ENCODE assay signal across 10 cellular contexts in genomic region chr4:22410645-22411247, GRCh38.
DNase-seq lines count a peak whose midpoint lies in the region; ATAC-seq and TF ChIP-seq lines count a peak whose summit lies in the region.
"Had no signal": no experiment of that assay in that cellular context is flagged by ENCODE, and none has a peak within 500 bp of the region (broad histone marks: within the 10 kb centered on the region; RNA-seq: fewer than 3 reads in every experiment).

No MANE protein-coding gene starts in this region.

- no peak overlapping the region for H3K27ac Mint-ChIP-seq in effector memory CD8-positive, alpha-beta T cell
- H3K27ac Mint-ChIP-seq: naive thymus-derived CD8-positive, alpha-beta T cell had no signal

- intact Hi-C loops in adrenal gland (cut with DNase I) = loop anchor here in 1 of 2 donors (5.0 kb wide), 2 partner anchors 197 to 282 kb away; partner anchors contain the start of gene GBA3
- intact Hi-C loops in right cardiac atrium (cut with DNase I) = loop anchor here (5.0 kb wide), 3 partner anchors 197 to 282 kb away; partner anchors contain the start of gene GBA3 (in 1 of the 4)

- TF ChIP-seq POLR2A in adrenal gland (IDR thresholded peaks at IDR 0.05) = no peak

- H3K4me3 ChIP-seq in adrenal gland = no peak overlapping the region
- H3K4me3 ChIP-seq in lung = no peak overlapping the region
- no peak overlapping the region for H3K4me3 ChIP-seq in right cardiac atrium (ENCODE audit: low read length)

- no peak overlapping the region for H3K4me3 Mint-ChIP-seq in effector memory CD8-positive, alpha-beta T cell
- H3K4me3 Mint-ChIP-seq: naive thymus-derived CD8-positive, alpha-beta T cell had no signal

- TF ChIP-seq EP300 in Ishikawa (IDR thresholded peaks at IDR 0.05; ENCODE audit: borderline replicate concordance) = no peak

- DNase-seq in CD1c-positive myeloid dendritic cell (ENCODE audit: extremely low spot score) (peak; percentile 37), adrenal gland (no peak), lung (ENCODE audit: low spot score) (no peak), right cardiac atrium (no peak)
- no peak for DNase-seq in effector memory CD8-positive, alpha-beta T cell
- DNase-seq: activated CD4-positive, alpha-beta T cell treated with anti-CD3 and anti-CD28 coated beads, Interleukin-2, amount 50 U/mL, for 4 hours had no signal

- H3K27me3 Mint-ChIP-seq in effector memory CD8-positive, alpha-beta T cell = no peaks in the 10 kb centered on the region
- H3K27me3 Mint-ChIP-seq: naive thymus-derived CD8-positive, alpha-beta T cell had no signal

- TF ChIP-seq RAD21 in Ishikawa (IDR thresholded peaks at IDR 0.05; ENCODE audit: low read depth) = peak; percentile 51

- H3K27ac ChIP-seq in adrenal gland (no peak overlapping the region), lung (ENCODE audit: low read depth in 1 of 2, low read length in 1 of 2) (no peak overlapping the region), right cardiac atrium (ENCODE audit: low read length) (no peak overlapping the region)

- H3K36me3 Mint-ChIP-seq in effector memory CD8-positive, alpha-beta T cell (ENCODE audit: insufficient read depth) = no peaks in the 10 kb centered on the region

- H3K9me3 Mint-ChIP-seq in effector memory CD8-positive, alpha-beta T cell = peaks cover 0 to 5% of the 10 kb centered on the region in 2 donors
- H3K9me3 Mint-ChIP-seq: naive thymus-derived CD8-positive, alpha-beta T cell had no signal

- peak; percentile 32 to 76 (median 54) for TF ChIP-seq CTCF in adrenal gland (IDR thresholded peaks at IDR 0.05)
- peak; percentile 30 for TF ChIP-seq CTCF in lung (IDR thresholded peaks at IDR 0.05; ENCODE audit: control extremely low read depth, extremely low read depth)

- H3K27me3 ChIP-seq in adrenal gland (no peaks in the 10 kb centered on the region), lung (ENCODE audit: control insufficient read depth, insufficient read depth) (no peaks in the 10 kb centered on the region), right cardiac atrium (ENCODE audit: control insufficient read depth, insufficient read depth) (no peaks in the 10 kb centered on the region)

- H3K9me3 ChIP-seq in adrenal gland (replicated peaks in 1 of 3) (no peaks in the 10 kb centered on the region), lung (ENCODE audit: control insufficient read depth in 2 of 2, insufficient read depth in 1 of 2, low read length in 1 of 2) (no peaks in the 10 kb centered on the region), right cardiac atrium (ENCODE audit: control insufficient read depth, low read length) (no peaks in the 10 kb centered on the region)

- 74 to 87% (median 80%) methylated on average over 1 of the region's 1 CpG for WGBS in adrenal gland, 4 donors
- WGBS in lung, 2 donors = 87 to 90% methylated on average over 1 of the region's 1 CpG
- WGBS in right cardiac atrium = 81% methylated on average over 1 of the region's 1 CpG

- ATAC-seq in lung (ENCODE audit: insufficient read depth, low FRiP score) (no peak), HG03039 (IDR thresholded peaks at IDR 0.05; ENCODE audit: unreplicated experiment) (no peak), HG02763 (IDR thresholded peaks at IDR 0.05; ENCODE audit: unreplicated experiment) (no peak), right cardiac atrium (no peak)
- no peak for ATAC-seq in effector memory CD8-positive, alpha-beta T cell (replicated peaks)
- ATAC-seq: naive thymus-derived CD8-positive, alpha-beta T cell had no signal

- H3K4me1 ChIP-seq in adrenal gland (replicated peaks in 1 of 2) = no peaks in the 10 kb centered on the region
- no peaks in the 10 kb centered on the region for H3K4me1 ChIP-seq in lung (ENCODE audit: control insufficient read depth in 2 of 2, insufficient read depth in 2 of 2, low read length in 2 of 2)
- no peaks in the 10 kb centered on the region for H3K4me1 ChIP-seq in right cardiac atrium (ENCODE audit: control insufficient read depth, insufficient read depth, low read length)

- H3K36me3 ChIP-seq in adrenal gland (replicated peaks in 1 of 2) (no peaks in the 10 kb centered on the region), lung (ENCODE audit: control insufficient read depth in 2 of 2, insufficient read depth in 2 of 2, low read length in 2 of 2) (no peaks in the 10 kb centered on the region)

- H3K4me1 Mint-ChIP-seq in effector memory CD8-positive, alpha-beta T cell (ENCODE audit: low read depth in 2 of 2) = no peaks in the 10 kb centered on the region
- H3K4me1 Mint-ChIP-seq: naive thymus-derived CD8-positive, alpha-beta T cell had no signal

TF ChIP-seq in Ishikawa, 13 proteins besides CTCF, POLR2A, EP300 and RAD21:
- TF ChIP-seq NFIC (IDR thresholded peaks at IDR 0.05) (no peak), FOXM1 (IDR thresholded peaks at IDR 0.05; ENCODE audit: borderline replicate concordance, low read depth) (no peak), USF1 (IDR thresholded peaks at IDR 0.05) (no peak), TEAD4 (IDR thresholded peaks at IDR 0.05) (no peak), YY1 (IDR thresholded peaks at IDR 0.05; ENCODE audit: low read depth) (no peak), TAF1 (IDR thresholded peaks at IDR 0.05; ENCODE audit: low read depth) (no peak), CEBPB (IDR thresholded peaks at IDR 0.05) (no peak), CREB1 (IDR thresholded peaks at IDR 0.05; ENCODE audit: low read depth) (no peak), TCF12 (IDR thresholded peaks at IDR 0.05; ENCODE audit: low read depth) (no peak), ZBTB7A (IDR thresholded peaks at IDR 0.05; ENCODE audit: low read depth) (no peak), MAX (IDR thresholded peaks at IDR 0.05) (no peak), EGR1 (IDR thresholded peaks at IDR 0.05) (no peak)
- TF ChIP-seq, protein P1, sequence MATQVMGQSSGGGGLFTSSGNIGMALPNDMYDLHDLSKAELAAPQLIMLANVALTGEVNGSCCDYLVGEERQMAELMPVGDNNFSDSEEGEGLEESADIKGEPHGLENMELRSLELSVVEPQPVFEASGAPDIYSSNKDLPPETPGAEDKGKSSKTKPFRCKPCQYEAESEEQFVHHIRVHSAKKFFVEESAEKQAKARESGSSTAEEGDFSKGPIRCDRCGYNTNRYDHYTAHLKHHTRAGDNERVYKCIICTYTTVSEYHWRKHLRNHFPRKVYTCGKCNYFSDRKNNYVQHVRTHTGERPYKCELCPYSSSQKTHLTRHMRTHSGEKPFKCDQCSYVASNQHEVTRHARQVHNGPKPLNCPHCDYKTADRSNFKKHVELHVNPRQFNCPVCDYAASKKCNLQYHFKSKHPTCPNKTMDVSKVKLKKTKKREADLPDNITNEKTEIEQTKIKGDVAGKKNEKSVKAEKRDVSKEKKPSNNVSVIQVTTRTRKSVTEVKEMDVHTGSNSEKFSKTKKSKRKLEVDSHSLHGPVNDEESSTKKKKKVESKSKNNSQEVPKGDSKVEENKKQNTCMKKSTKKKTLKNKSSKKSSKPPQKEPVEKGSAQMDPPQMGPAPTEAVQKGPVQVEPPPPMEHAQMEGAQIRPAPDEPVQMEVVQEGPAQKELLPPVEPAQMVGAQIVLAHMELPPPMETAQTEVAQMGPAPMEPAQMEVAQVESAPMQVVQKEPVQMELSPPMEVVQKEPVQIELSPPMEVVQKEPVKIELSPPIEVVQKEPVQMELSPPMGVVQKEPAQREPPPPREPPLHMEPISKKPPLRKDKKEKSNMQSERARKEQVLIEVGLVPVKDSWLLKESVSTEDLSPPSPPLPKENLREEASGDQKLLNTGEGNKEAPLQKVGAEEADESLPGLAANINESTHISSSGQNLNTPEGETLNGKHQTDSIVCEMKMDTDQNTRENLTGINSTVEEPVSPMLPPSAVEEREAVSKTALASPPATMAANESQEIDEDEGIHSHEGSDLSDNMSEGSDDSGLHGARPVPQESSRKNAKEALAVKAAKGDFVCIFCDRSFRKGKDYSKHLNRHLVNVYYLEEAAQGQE (IDR thresholded peaks at IDR 0.05; ENCODE audit: low read depth) = no peak
